2 cellular contexts compared by ENCODE assay signal in the genomic region with DNA sequence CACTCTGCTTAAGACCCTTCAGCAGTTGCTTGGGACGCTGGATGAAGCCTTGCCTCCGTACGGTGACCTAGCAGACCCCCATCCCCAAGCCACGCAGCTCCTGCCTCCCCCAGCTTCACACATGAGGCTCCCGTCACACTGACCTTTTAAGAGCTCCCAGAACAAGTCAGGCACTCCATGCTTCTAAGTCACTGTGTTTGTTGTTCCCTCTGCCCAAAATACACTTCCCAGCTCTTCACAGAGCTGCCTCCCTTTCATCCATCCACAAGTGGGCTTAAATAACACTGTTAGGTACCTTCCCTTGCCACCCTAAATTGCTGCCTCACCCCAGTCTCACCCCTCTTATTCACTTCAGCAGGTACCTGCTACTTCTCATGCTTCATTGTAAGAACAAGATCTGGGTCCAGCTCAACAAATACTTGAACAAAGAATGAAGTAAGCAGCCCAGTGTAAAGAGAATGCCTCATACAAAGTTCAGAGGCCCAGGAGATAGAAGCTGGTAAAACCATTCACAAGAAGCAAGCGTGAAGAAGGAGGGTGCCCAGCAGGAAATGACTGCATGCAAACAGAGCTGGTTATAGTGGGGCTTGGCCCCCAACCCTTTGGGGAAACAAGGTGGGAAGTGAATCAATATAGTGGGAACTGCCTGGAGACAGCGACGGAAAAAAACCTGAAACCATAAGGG.
TF ChIP-seq lines count a peak whose summit lies in the region.

No MANE protein-coding gene starts in this region.

TF ChIP-seq in SK-N-SH, 30 proteins besides CTCF, POLR2A, EP300 and RAD21 (continued from another document):
- TF ChIP-seq, protein P1, sequence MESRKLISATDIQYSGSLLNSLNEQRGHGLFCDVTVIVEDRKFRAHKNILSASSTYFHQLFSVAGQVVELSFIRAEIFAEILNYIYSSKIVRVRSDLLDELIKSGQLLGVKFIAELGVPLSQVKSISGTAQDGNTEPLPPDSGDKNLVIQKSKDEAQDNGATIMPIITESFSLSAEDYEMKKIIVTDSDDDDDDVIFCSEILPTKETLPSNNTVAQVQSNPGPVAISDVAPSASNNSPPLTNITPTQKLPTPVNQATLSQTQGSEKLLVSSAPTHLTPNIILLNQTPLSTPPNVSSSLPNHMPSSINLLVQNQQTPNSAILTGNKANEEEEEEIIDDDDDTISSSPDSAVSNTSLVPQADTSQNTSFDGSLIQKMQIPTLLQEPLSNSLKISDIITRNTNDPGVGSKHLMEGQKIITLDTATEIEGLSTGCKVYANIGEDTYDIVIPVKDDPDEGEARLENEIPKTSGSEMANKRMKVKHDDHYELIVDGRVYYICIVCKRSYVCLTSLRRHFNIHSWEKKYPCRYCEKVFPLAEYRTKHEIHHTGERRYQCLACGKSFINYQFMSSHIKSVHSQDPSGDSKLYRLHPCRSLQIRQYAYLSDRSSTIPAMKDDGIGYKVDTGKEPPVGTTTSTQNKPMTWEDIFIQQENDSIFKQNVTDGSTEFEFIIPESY (IDR thresholded peaks at IDR 0.05; ENCODE audit: borderline replicate concordance, low read depth) = no peak
- TF ChIP-seq ELF1 (IDR thresholded peaks at IDR 0.05) = no peak
- no peak for TF ChIP-seq MEF2A (IDR thresholded peaks at IDR 0.05; ENCODE audit: borderline replicate concordance, low read depth)
- no peak for TF ChIP-seq TEAD4 (IDR thresholded peaks at IDR 0.05; ENCODE audit: borderline replicate concordance, insufficient read depth)
- TF ChIP-seq FOSL2 (IDR thresholded peaks at IDR 0.05; ENCODE audit: borderline replicate concordance, low read depth) = no peak
- no peak for TF ChIP-seq JUND (IDR thresholded peaks at IDR 0.05)
- no peak for TF ChIP-seq EZH2phosphoT487 (IDR thresholded peaks at IDR 0.05; ENCODE audit: borderline replicate concordance, low read depth)
- TF ChIP-seq FOXJ3 (CRISPR knock-in tag; IDR thresholded peaks at IDR 0.05) = no peak
- no peak for TF ChIP-seq GABPA (IDR thresholded peaks at IDR 0.05; ENCODE audit: low read depth)

TF ChIP-seq in SK-N-SH treated with all-trans-retinoic acid at 6 μM for 48 hours, 23 proteins besides CTCF, POLR2A, EP300 and RAD21 (continued from another document):
- TF ChIP-seq OSR1 (CRISPR knock-in tag; IDR thresholded peaks at IDR 0.05) = no peak
- TF ChIP-seq ARNTL (CRISPR knock-in tag; IDR thresholded peaks at IDR 0.05; ENCODE audit: borderline replicate concordance, low read depth) = no peak
- no peak for TF ChIP-seq BACH2 (CRISPR knock-in tag; IDR thresholded peaks at IDR 0.05; ENCODE audit: borderline replicate concordance)
- TF ChIP-seq, protein P2, sequence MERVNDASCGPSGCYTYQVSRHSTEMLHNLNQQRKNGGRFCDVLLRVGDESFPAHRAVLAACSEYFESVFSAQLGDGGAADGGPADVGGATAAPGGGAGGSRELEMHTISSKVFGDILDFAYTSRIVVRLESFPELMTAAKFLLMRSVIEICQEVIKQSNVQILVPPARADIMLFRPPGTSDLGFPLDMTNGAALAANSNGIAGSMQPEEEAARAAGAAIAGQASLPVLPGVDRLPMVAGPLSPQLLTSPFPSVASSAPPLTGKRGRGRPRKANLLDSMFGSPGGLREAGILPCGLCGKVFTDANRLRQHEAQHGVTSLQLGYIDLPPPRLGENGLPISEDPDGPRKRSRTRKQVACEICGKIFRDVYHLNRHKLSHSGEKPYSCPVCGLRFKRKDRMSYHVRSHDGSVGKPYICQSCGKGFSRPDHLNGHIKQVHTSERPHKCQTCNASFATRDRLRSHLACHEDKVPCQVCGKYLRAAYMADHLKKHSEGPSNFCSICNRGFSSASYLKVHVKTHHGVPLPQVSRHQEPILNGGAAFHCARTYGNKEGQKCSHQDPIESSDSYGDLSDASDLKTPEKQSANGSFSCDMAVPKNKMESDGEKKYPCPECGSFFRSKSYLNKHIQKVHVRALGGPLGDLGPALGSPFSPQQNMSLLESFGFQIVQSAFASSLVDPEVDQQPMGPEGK (CRISPR knock-in tag; IDR thresholded peaks at IDR 0.05; ENCODE audit: borderline replicate concordance) = no peak
- no peak for TF ChIP-seq ZNF565 (CRISPR knock-in tag; conservative IDR thresholded peaks at IDR 0.05; ENCODE audit: low read depth)
- no peak for TF ChIP-seq SNAI2 (CRISPR knock-in tag; IDR thresholded peaks at IDR 0.05)
- TF ChIP-seq ISL1 (CRISPR knock-in tag; IDR thresholded peaks at IDR 0.05) = no peak
